In genomic region chr9:92404437-92404836, GRCh38 we compare ENCODE assay signal across 18 cellular contexts. TPM values are rescaled to one million over a fixed set of nuclear protein-coding genes. Genes with fewer than 3 reads are reported as not detected.
DNase-seq lines count a peak whose midpoint lies in the region; ATAC-seq, FAIRE-seq and TF ChIP-seq lines count a peak whose summit lies in the region.
"Had no signal": no experiment of that assay in that cellular context is flagged by ENCODE, and none has a peak within 500 bp of the region (broad histone marks: within the 10 kb centered on the region; RNA-seq: fewer than 3 reads in every experiment).

Gene OGN (minus strand): TSS chr9:92404578. CDS start chr9:92403407, 1,171 bp downstream.

- H3K9me3 ChIP-seq in lower lobe of right lung (no peaks in the 10 kb centered on the region), thoracic aorta (no peaks in the 10 kb centered on the region), neural progenitor cell (ENCODE audit: low read depth) (no peaks in the 10 kb centered on the region)
- H3K9me3 ChIP-seq: pancreas had no signal

- H2AFZ ChIP-seq in neural progenitor cell (replicated peaks) = no peak within 1 kb of the TSS

- H3K9ac ChIP-seq in neural progenitor cell = no peak within 1 kb of the TSS

- DNase-seq in H54 (ENCODE audit: insufficient read length, low spot score) = no peak
- no peak for DNase-seq in coronary artery (ENCODE audit: low spot score)
- DNase-seq in lower lobe of right lung = no peak
- no peak for DNase-seq in thoracic aorta (ENCODE audit: low spot score)
- DNase-seq in SK-N-DZ (ENCODE audit: low spot score) = no peak
- no peak for DNase-seq in NCI-H187 treated with DMSO at 0.1 percent for 48 hours (lab: John Stamatoyannopoulos, UW)
- DNase-seq in neural progenitor cell (ENCODE audit: low spot score) = no peak
- DNase-seq in activated naive CD4-positive, alpha-beta T cell (lab: John Stamatoyannopoulos, UW) = no peak
- DNase-seq: activated CD8-positive, alpha-beta memory T cell treated with anti-CD3 and anti-CD28 coated beads for 24 hours; KG1; NCI-H1694 treated with DMSO at 0.1 percent for 48 hours; NCI-H748 treated with DMSO at 0.1 percent for 48 hours; pancreas; stimulated activated CD4-positive, alpha-beta T cell treated with anti-CD3 and anti-CD28 coated beads, Interleukin-2, amount 100 ng/mL, for 48 hours had no signal

- intact Hi-C loops in lower lobe of right lung (cut with DNase I) = no loop called here

- TF ChIP-seq CTCF in coronary artery (IDR thresholded peaks at IDR 0.05) = no peak
- TF ChIP-seq CTCF in lower lobe of right lung (IDR thresholded peaks at IDR 0.05) = no peak
- no peak for TF ChIP-seq CTCF in thoracic aorta (IDR thresholded peaks at IDR 0.05)
- TF ChIP-seq CTCF in neural progenitor cell (IDR thresholded peaks at IDR 0.05) = no peak

- no peaks in the 10 kb centered on the region for H3K79me2 ChIP-seq in neural progenitor cell (ENCODE audit: low read depth)

- H3K4me3 ChIP-seq in coronary artery (peak within 1 kb of the TSS; percentile 66), lower lobe of right lung (peak within 1 kb of the TSS; percentile 6), thoracic aorta (peak within 1 kb of the TSS; percentile 75), neural progenitor cell (no peak within 1 kb of the TSS)
- H3K4me3 ChIP-seq: lung, pancreas had no signal

- H4K20me1 ChIP-seq in neural progenitor cell (ENCODE audit: low read depth) = no peaks in the 10 kb centered on the region

- no peaks in the 10 kb centered on the region for H3K27me3 ChIP-seq in lower lobe of right lung (ENCODE audit: low read depth)
- no peaks in the 10 kb centered on the region for H3K27me3 ChIP-seq in thoracic aorta (replicated peaks; ENCODE audit: insufficient read depth)
- no peaks in the 10 kb centered on the region for H3K27me3 ChIP-seq in neural progenitor cell
- H3K27me3 ChIP-seq: pancreas had no signal

- H3K4me1 Mint-ChIP-seq in neural progenitor cell = peaks cover 3% of the 10 kb centered on the region

- no peak within 1 kb of the TSS for H3K4me3 Mint-ChIP-seq in neural progenitor cell
- H3K4me3 Mint-ChIP-seq: activated naive CD4-positive, alpha-beta T cell treated with anti-CD3 and anti-CD28 coated beads, Interleukin-2, amount 50 U/mL, for 24 hours; dendritic cell treated with granulocyte-macrophage colony-stimulating factor and Interleukin-4, amounts not matched to agents 40 ng/mL and 50 ng/mL, for 4 days; stimulated activated effector memory CD8-positive, alpha-beta T cell treated with anti-CD3 and anti-CD28 coated beads, Interleukin-12 subunit alpha, Interleukin-12 subunit beta, amount 100 ng/mL, for 72 hours had no signal

- peak; percentile 76 for FAIRE-seq in H54 (lab: Jason Lieb, UNC)

- no peaks in the 10 kb centered on the region for H3F3A ChIP-seq in neural progenitor cell (ENCODE audit: low read depth)

- ATAC-seq in lower lobe of right lung (no peak), thoracic aorta (ENCODE audit: insufficient number of reproducible peaks, low FRiP score, low read depth) (no peak)
- ATAC-seq: pancreas; stimulated activated effector memory CD8-positive, alpha-beta T cell treated with anti-CD3 and anti-CD28 coated beads, Interleukin-12 subunit alpha, Interleukin-12 subunit beta, amount 100 ng/mL, for 72 hours had no signal

- no peak within 1 kb of the TSS for H3K27ac Mint-ChIP-seq in neural progenitor cell
- H3K27ac Mint-ChIP-seq: activated naive CD4-positive, alpha-beta T cell treated with anti-CD3 and anti-CD28 coated beads, Interleukin-2, amount 50 U/mL, for 24 hours had no signal

- H3K9me3 Mint-ChIP-seq in neural progenitor cell = no peaks in the 10 kb centered on the region
- H3K9me3 Mint-ChIP-seq: activated naive CD4-positive, alpha-beta T cell treated with anti-CD3 and anti-CD28 coated beads, Interleukin-2, amount 50 U/mL, for 24 hours; dendritic cell treated with granulocyte-macrophage colony-stimulating factor and Interleukin-4, amounts not matched to agents 40 ng/mL and 50 ng/mL, for 4 days; stimulated activated effector memory CD8-positive, alpha-beta T cell treated with anti-CD3 and anti-CD28 coated beads, Interleukin-12 subunit alpha, Interleukin-12 subunit beta, amount 100 ng/mL, for 72 hours had no signal

- no peak within 1 kb of the TSS for H3K4me2 ChIP-seq in neural progenitor cell

- H3K36me3 ChIP-seq in lower lobe of right lung (no peaks in the 10 kb centered on the region), thoracic aorta (no peaks in the 10 kb centered on the region), neural progenitor cell (no peaks in the 10 kb centered on the region)
- H3K36me3 ChIP-seq: pancreas had no signal

- H3K27me3 Mint-ChIP-seq in neural progenitor cell (ENCODE audit: insufficient read depth, low read depth) = no peaks in the 10 kb centered on the region
- H3K27me3 Mint-ChIP-seq: activated naive CD4-positive, alpha-beta T cell treated with anti-CD3 and anti-CD28 coated beads, Interleukin-2, amount 50 U/mL, for 24 hours; dendritic cell treated with granulocyte-macrophage colony-stimulating factor and Interleukin-4, amounts not matched to agents 40 ng/mL and 50 ng/mL, for 4 days had no signal

- H3K36me3 Mint-ChIP-seq in neural progenitor cell = no peaks in the 10 kb centered on the region
- H3K36me3 Mint-ChIP-seq: activated naive CD4-positive, alpha-beta T cell treated with anti-CD3 and anti-CD28 coated beads, Interleukin-2, amount 50 U/mL, for 24 hours; stimulated activated effector memory CD8-positive, alpha-beta T cell treated with anti-CD3 and anti-CD28 coated beads, Interleukin-12 subunit alpha, Interleukin-12 subunit beta, amount 100 ng/mL, for 72 hours had no signal

- H3K4me1 ChIP-seq in lower lobe of right lung (peaks cover 11% of the 10 kb centered on the region), thoracic aorta (ENCODE audit: control insufficient read depth in 1 of 2, low read depth in 2 of 2) (peaks cover 18 to 52% of the 10 kb centered on the region in 2 donors), neural progenitor cell (no peaks in the 10 kb centered on the region)
- H3K4me1 ChIP-seq: pancreas had no signal

- peak within 1 kb of the TSS; percentile 65 to 92 for H3K27ac ChIP-seq in coronary artery
- no peak within 1 kb of the TSS for H3K27ac ChIP-seq in lower lobe of right lung
- peak within 1 kb of the TSS; percentile 76 to 77 for H3K27ac ChIP-seq in thoracic aorta
- no peak within 1 kb of the TSS for H3K27ac ChIP-seq in neural progenitor cell
- H3K27ac ChIP-seq: pancreas had no signal

- no peak for TF ChIP-seq POLR2A in H54 (IDR thresholded peaks at IDR 0.05; ENCODE audit: low read depth, low read length)

RNA-seq across cellular contexts. Expression of gene OGN, which starts in this region (rescaled TPM):
- total RNA-seq in lower lobe of right lung (15.3 TPM), thoracic aorta (100 to 1,000 TPM; 210 to 600 TPM), neural progenitor cell (ENCODE audit: low replicate concordance) (not detected in 2 replicates)
- not detected in 2 replicates for polyA plus RNA-seq in SK-N-DZ (2014; cell fraction: cytosol; rRNA removed)
- polyA plus RNA-seq in SK-N-DZ (2014; cell fraction: nucleus; rRNA removed) = not detected in 2 replicates

Comparison
In these comparisons a context has a peak if more than half of its experiments do, and no peak if none do; other contexts are left out.
1. RNA of gene OGN (total RNA-seq): 210 to 600 TPM in thoracic aorta and 15.3 TPM in lower lobe of right lung (single experiment); not detected in neural progenitor cell; every median in the first group is over 10 times any median in the second.
2. RNA of gene OGN (total RNA-seq): 210 to 600 TPM in thoracic aorta; 15.3 TPM in lower lobe of right lung (single experiment); every median in the first group is over 10 times any median in the second.
3. H3K27ac ChIP-seq: peak in coronary artery (2 of 2) and thoracic aorta (2 of 2); none in lower lobe of right lung (single experiment) and neural progenitor cell (single experiment).